8 cellular contexts compared by ENCODE assay signal in genomic region chr1:2229032-2229920, GRCh38. TPM values are rescaled to one million over a fixed set of nuclear protein-coding genes. Genes with fewer than 3 reads are reported as not detected.
DNase-seq lines count a peak whose midpoint lies in the region; ATAC-seq and TF ChIP-seq lines count a peak whose summit lies in the region.

No MANE protein-coding gene starts in this region.

- peaks cover 42% of the 10 kb centered on the region for H3K4me1 ChIP-seq in skeletal muscle satellite cell (ENCODE audit: control insufficient read depth, insufficient read depth, low read length)

- intact Hi-C loops in MCF 10A (cut with micrococcal nuclease), result no loop called here

- no peak for ATAC-seq in T-helper 17 cell
- ATAC-seq in HG03432 (IDR thresholded peaks at IDR 0.05; ENCODE audit: unreplicated experiment), result no peak
- ATAC-seq in HG03469 (IDR thresholded peaks at IDR 0.05; ENCODE audit: unreplicated experiment), result no peak

- TSS peak; percentile 33 for BruUV-seq in MCF 10A (replicated peaks; lab: Mats Ljungman, UMichigan)

- H3K27ac Mint-ChIP-seq in T-helper 17 cell (peak overlapping the region; percentile 96), MCF 10A (ENCODE audit: low read depth, unreplicated experiment) (peak overlapping the region; percentile 75)

- H3K36me3 ChIP-seq in skeletal muscle satellite cell (ENCODE audit: insufficient read depth, low read length), result peaks cover 30% of the 10 kb centered on the region

- H3K4me3 Mint-ChIP-seq in T-helper 17 cell (peak overlapping the region; percentile 92), MCF 10A (ENCODE audit: unreplicated experiment) (peak overlapping the region; percentile 78)

- POLR2A ChIA-PET in MCF 10A (lab: Yijun Ruan, JAX), result interaction anchor here (0.6 to 4.6 kb wide), 12 partner anchors 10 to 327 kb away, joined by 3 to 23 read pairs (median 3); partner anchors contain the start of genes MORN1, PANK4, RER1 and TNFRSF14

- peak overlapping the region; percentile 90 for H3K9ac ChIP-seq in skeletal muscle satellite cell (ENCODE audit: low read depth, low read length)

- H3K4me1 Mint-ChIP-seq in T-helper 17 cell, result peaks cover 31% of the 10 kb centered on the region
- H3K4me1 Mint-ChIP-seq in MCF 10A (ENCODE audit: insufficient read depth, unreplicated experiment), result peaks cover 20% of the 10 kb centered on the region

- H3K9me3 ChIP-seq in T-helper 17 cell (ENCODE audit: control insufficient read depth, low read length, poor library complexity, severe bottlenecking) (no peaks in the 10 kb centered on the region), iPS-18c (ENCODE audit: control insufficient read depth, insufficient read depth, low read length) (peaks cover 2% of the 10 kb centered on the region), skeletal muscle satellite cell (replicated peaks; ENCODE audit: low read length) (no peaks in the 10 kb centered on the region)

- no peaks in the 10 kb centered on the region for H3K9me3 Mint-ChIP-seq in MCF 10A (ENCODE audit: unreplicated experiment)

- H3K4me2 ChIP-seq in skeletal muscle satellite cell (ENCODE audit: low read length), result peak overlapping the region; percentile 97

- no peaks in the 10 kb centered on the region for H3K27me3 ChIP-seq in skeletal muscle satellite cell (ENCODE audit: control insufficient read depth, insufficient read depth, low read length)

- H3K27me3 Mint-ChIP-seq in T-helper 17 cell, result no peaks in the 10 kb centered on the region
- no peaks in the 10 kb centered on the region for H3K27me3 Mint-ChIP-seq in MCF 10A (ENCODE audit: insufficient read depth, unreplicated experiment)

- DNase-seq in DMS153 treated with DMSO at 0.1 percent for 48 hours (lab: John Stamatoyannopoulos, UW; ENCODE audit: unreplicated experiment) (peak; percentile 85), T-helper 17 cell (no peak), MCF 10A (ENCODE audit: unreplicated experiment) (peak; percentile 51)

- TF ChIP-seq CTCF in LNCAP (IDR thresholded peaks at IDR 0.05) (peak; percentile 21; the same call in 1 of the 2 replicates), MCF 10A (IDR thresholded peaks at IDR 0.05; ENCODE audit: unreplicated experiment) (no peak)

- H3K4me3 ChIP-seq in iPS-18c (ENCODE audit: insufficient read depth, low read depth, low read length), result peak overlapping the region; percentile 82
- H3K4me3 ChIP-seq in skeletal muscle satellite cell (ENCODE audit: low read length), result peak overlapping the region; percentile 92

- CTCF ChIA-PET in MCF 10A (lab: Yijun Ruan, JAX), result interaction anchor here (1.2 to 2.8 kb wide), 5 partner anchors 17 to 163 kb away, joined by 4 to 9 read pairs (median 4); partner anchors contain the start of gene FAAP20

- peaks cover 6% of the 10 kb centered on the region for H3K36me3 Mint-ChIP-seq in T-helper 17 cell (ENCODE audit: low read depth)
- H3K36me3 Mint-ChIP-seq in MCF 10A (ENCODE audit: insufficient read depth, unreplicated experiment), result peaks cover 15% of the 10 kb centered on the region

RNA-seq across cellular contexts. Expression of gene SKI, which starts 1.2 kb away (rescaled TPM):
- total RNA-seq in T-helper 17 cell, result 100 to 1,000 TPM; 183 to 215 TPM
- 42.7 and 53.7 TPM in 2 replicates for total RNA-seq in MCF 10A (2022)
- total RNA-seq in skeletal muscle satellite cell (2012; rRNA removed), result 16.7 and 24.0 TPM in 2 replicates

RNA-seq across cellular contexts. Expression of gene FAAP20, which starts 34.7 kb away (rescaled TPM):
- total RNA-seq in T-helper 17 cell (10 to 100 TPM; 44.6 to 48.6 TPM), MCF 10A (2022) (75.9 and 88.8 TPM in 2 replicates)
- 14.2 and 22.3 TPM in 2 replicates for total RNA-seq in skeletal muscle satellite cell (2012; rRNA removed)

Comparison
In these comparisons a context has a peak if more than half of its experiments do, and no peak if none do; other contexts are left out.
1. DNase-seq: peak in DMS153 treated with DMSO at 0.1 percent for 48 hours (single experiment) and MCF 10A (single experiment); none in T-helper 17 cell (0 of 3).